Comparison of ENCODE assay signal across 8 cellular contexts in the genomic region with DNA sequence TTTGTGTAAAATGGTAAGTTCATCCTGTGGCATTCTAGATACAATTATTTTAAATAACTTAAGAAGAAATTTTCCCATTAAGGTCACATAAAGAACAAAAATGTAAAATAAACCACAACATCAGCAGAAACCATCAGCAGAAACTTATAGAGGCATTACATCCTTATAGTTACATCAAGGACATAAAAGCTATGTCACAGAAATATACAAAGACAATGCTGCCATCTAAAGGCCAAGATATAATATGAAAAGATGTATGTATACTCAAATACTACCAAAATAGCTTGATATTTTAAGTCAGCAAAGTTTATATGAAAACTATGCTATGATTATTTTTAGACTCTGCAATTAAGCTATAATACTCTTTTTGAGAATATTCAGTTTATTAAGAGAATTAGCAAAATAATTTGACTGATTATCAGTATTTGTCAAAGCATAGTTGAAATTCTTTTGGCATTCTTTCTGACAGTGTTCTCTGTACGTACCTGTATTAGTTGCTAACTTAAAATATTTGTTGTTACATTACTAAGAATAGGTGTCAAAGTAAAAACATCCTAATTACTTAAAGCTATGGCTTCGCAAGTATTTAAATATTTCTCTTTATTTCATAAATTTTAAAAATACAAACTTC. TPM values are rescaled to one million over a fixed set of nuclear protein-coding genes. Genes with fewer than 3 reads are reported as not detected.
A peak's percentile ranks its signal among the peaks of the same experiment; 100 is the strongest.
DNase-seq lines count a peak whose midpoint lies in the region; ATAC-seq and TF ChIP-seq lines count a peak whose summit lies in the region.

No MANE protein-coding gene starts in this region.

- TF ChIP-seq CTCF in GM20000 (IDR thresholded peaks at IDR 0.05; ENCODE audit: extremely low read depth, missing control alignments) (peak; percentile 16), fibroblast of mammary gland (conservative IDR thresholded peaks at IDR 0.05; ENCODE audit: control insufficient read depth, insufficient read depth, low read depth, low read length) (peak; percentile 41)

- TF ChIP-seq RAD21 in Ishikawa (IDR thresholded peaks at IDR 0.05; ENCODE audit: low read depth): peak; percentile 60

- DNase-seq in DMS53 treated with DMSO at 0.1 percent for 48 hours (lab: John Stamatoyannopoulos, UW; ENCODE audit: unreplicated experiment): peak; percentile 81
- peak; percentile 14 for DNase-seq in GM20000 (ENCODE audit: low spot score)
- peak; percentile 47 for DNase-seq in RPMI7951 (ENCODE audit: low read depth)
- DNase-seq in fibroblast of mammary gland (ENCODE audit: low read depth): peak; percentile 62
- peak; percentile 63 for DNase-seq in renal cortical epithelial cell (ENCODE audit: low read depth)
- no peak for DNase-seq in activated CD4-positive, CD25-positive, alpha-beta regulatory T cell treated with anti-CD3 and anti-CD28 coated beads, Interleukin-2, amount 50 U/mL, for 72 hours

- ATAC-seq in GM18873 (IDR thresholded peaks at IDR 0.05; ENCODE audit: low FRiP score, unreplicated experiment): no peak

- no peak for TF ChIP-seq EP300 in Ishikawa (IDR thresholded peaks at IDR 0.05; ENCODE audit: borderline replicate concordance)

- H3K4me3 ChIP-seq in fibroblast of mammary gland (ENCODE audit: control insufficient read depth, low read depth, low read length): no peak overlapping the region

TF ChIP-seq in Ishikawa, 13 proteins besides CTCF, POLR2A, EP300 and RAD21:
- TF ChIP-seq YY1 (IDR thresholded peaks at IDR 0.05; ENCODE audit: low read depth) (no peak), TCF12 (IDR thresholded peaks at IDR 0.05; ENCODE audit: low read depth) (no peak), TEAD4 (IDR thresholded peaks at IDR 0.05) (no peak), TAF1 (IDR thresholded peaks at IDR 0.05; ENCODE audit: low read depth) (no peak), REST (IDR thresholded peaks at IDR 0.05; ENCODE audit: low read depth) (no peak), ZBTB7A (IDR thresholded peaks at IDR 0.05; ENCODE audit: low read depth) (no peak), NFIC (IDR thresholded peaks at IDR 0.05) (no peak), CREB1 (IDR thresholded peaks at IDR 0.05; ENCODE audit: low read depth) (no peak), FOXM1 (IDR thresholded peaks at IDR 0.05; ENCODE audit: borderline replicate concordance, low read depth) (no peak), CEBPB (IDR thresholded peaks at IDR 0.05) (no peak), EGR1 (IDR thresholded peaks at IDR 0.05) (no peak)
- TF ChIP-seq, protein P1, sequence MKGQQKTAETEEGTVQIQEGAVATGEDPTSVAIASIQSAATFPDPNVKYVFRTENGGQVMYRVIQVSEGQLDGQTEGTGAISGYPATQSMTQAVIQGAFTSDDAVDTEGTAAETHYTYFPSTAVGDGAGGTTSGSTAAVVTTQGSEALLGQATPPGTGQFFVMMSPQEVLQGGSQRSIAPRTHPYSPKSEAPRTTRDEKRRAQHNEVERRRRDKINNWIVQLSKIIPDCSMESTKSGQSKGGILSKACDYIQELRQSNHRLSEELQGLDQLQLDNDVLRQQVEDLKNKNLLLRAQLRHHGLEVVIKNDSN (IDR thresholded peaks at IDR 0.05): no peak
- TF ChIP-seq, protein P2, sequence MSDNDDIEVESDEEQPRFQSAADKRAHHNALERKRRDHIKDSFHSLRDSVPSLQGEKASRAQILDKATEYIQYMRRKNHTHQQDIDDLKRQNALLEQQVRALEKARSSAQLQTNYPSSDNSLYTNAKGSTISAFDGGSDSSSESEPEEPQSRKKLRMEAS (IDR thresholded peaks at IDR 0.05): no peak

RNA-seq across cellular contexts. Expression of gene FBXL17, which starts 36.2 kb away (rescaled TPM):
- 6.9 and 7.0 TPM in 2 replicates for total RNA-seq in RPMI7951 (2014; rRNA removed; shearing (Covaris generic))
- 14.2 and 19.1 TPM in 2 replicates for total RNA-seq in renal cortical epithelial cell
